ENCODE assay signal across 8 cellular contexts in the genomic region with DNA sequence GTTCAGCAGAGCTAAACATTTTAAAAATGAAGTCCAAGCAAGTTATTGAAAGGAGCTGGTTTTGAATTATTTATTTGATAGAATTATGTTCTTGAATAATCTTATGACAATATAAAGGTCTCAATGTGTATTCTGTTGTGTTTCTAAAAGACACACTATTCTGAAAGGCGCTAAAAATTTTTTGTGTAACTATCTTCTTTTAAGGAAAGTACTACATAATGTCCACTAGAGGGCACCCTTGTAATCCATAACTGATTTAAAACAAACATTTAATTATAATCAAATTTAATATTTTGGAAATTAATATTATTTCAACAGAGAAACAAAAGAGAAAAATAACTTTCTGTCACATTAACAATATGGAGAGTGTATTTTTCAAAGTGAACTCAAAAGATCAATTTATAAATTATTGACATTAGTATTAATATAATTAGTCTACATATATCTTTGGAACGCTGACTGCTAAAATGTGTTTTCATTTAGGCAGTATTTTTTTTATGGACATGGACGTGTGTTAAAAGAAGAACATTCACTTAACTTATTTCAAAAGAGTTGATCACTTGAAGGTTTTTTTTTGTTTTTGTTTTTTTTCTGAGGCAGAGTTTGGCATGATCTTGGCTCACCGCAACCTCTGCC.
DNase-seq lines count a peak whose midpoint lies in the region; ATAC-seq and TF ChIP-seq lines count a peak whose summit lies in the region.

No MANE protein-coding gene starts in this region.

- peak; percentile 68 to 84 (median 70) for TF ChIP-seq CTCF in nephron (IDR thresholded peaks at IDR 0.05; ENCODE audit: unreplicated experiment in 3 of 3)

- no peaks in the 10 kb centered on the region for H3K36me3 Mint-ChIP-seq in nephron (ENCODE audit: low read depth)

- H3K4me1 Mint-ChIP-seq in nephron, result no peaks in the 10 kb centered on the region

- ATAC-seq in GM19351 (IDR thresholded peaks at IDR 0.05; ENCODE audit: unreplicated experiment) (peak; percentile 58), HG03159 (IDR thresholded peaks at IDR 0.05; ENCODE audit: unreplicated experiment) (no peak), HG03097 (IDR thresholded peaks at IDR 0.05; ENCODE audit: low FRiP score, unreplicated experiment) (no peak)

- no peak overlapping the region for H3K4me3 Mint-ChIP-seq in nephron

- no peak overlapping the region for H3K27ac Mint-ChIP-seq in nephron

- no peaks in the 10 kb centered on the region for H3K27me3 Mint-ChIP-seq in nephron (ENCODE audit: low read depth)

- H3K9me3 Mint-ChIP-seq in nephron, result no peaks in the 10 kb centered on the region

- DNase-seq in AG20443 (ENCODE audit: low spot score), result peak; percentile 14
- DNase-seq in NCI-H2227 (lab: John Stamatoyannopoulos, UW; ENCODE audit: unreplicated experiment), result peak; percentile 36
- peak; percentile 31 for DNase-seq in cerebellar cortex (ENCODE audit: low spot score)
- no peak for DNase-seq in anterior cingulate cortex (lab: John Stamatoyannopoulos, UW)

Comparison
In these comparisons a context has a peak if more than half of its experiments do, and no peak if none do; other contexts are left out.
1. DNase-seq: peak in AG20443 (single experiment), NCI-H2227 (single experiment) and cerebellar cortex (single experiment); none in anterior cingulate cortex (0 of 58).